Comparison of ENCODE assay signal across 8 cellular contexts in the genomic region with DNA sequence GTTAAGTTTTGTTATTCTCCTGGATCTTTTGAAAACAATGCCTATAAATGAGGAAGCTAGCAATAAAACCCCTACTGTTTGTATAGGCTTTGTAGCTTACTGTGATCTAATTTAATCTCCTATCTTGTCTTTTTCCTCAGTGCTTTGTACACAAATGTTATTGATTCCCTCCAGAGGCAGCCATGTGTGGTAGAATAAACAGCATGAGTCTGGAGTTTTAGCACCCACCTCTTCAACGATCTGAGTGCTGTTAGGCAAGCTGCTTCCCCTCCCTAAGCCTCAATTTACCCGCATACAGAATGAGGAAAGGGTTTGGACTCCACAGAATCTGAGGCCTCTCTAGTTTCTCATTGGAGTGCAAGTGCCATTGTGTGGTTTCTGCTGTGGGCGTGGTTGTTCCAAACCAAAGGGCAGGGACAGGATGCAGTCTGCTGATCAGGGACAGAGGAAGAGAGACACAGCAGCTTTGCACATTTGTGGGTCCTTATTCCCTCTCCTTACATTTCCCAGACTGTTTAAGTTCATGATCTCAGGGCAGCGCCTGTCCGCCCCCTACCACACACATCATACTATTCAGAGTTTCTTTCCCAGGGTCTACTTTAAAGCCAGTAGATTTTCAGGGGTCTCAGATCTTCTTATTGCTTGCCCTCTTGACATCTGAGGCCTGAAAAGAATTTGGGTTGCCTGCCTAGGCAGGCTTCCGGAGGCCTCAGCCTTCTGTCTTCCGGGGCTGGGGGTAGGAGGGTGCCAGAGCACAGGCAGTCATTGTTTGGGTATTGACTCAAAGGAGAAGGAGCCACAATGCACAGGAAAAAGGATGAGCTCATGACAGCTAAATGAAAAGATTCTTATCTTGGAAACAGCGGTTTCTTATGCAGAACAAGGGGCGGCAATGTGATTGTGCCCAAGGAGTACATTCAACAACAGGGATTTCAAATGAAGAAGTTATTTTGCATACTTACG.
DNase-seq lines count a peak whose midpoint lies in the region; ATAC-seq and TF ChIP-seq lines count a peak whose summit lies in the region.

No MANE protein-coding gene starts in this region.

- H3K27ac Mint-ChIP-seq in natural killer cell treated with Interleukin-12 subunit alpha and Interleukin-12 subunit beta and Interleukin-15 and Interleukin-18, amount 100 ng/mL, for 72 hours = peak overlapping the region; percentile 90 to 97
- H3K27ac Mint-ChIP-seq in MCF 10A (ENCODE audit: low read depth, unreplicated experiment) = no peak overlapping the region

- H3K27ac ChIP-seq in HL-60 (replicated peaks) (peak overlapping the region; percentile 80), brain microvascular endothelial cell (peak overlapping the region; percentile 29)

- in situ Hi-C loops in brain microvascular endothelial cell (cut with HindIII; ENCODE audit: low pct_ligation_motif_present, low sequenced_read_pairs) = no loop called here

- no peak for TF ChIP-seq CTCF in HL-60 (IDR thresholded peaks at IDR 0.05; ENCODE audit: insufficient read depth, low read length)
- TF ChIP-seq CTCF in brain microvascular endothelial cell (IDR thresholded peaks at IDR 0.05; ENCODE audit: low read depth, low read length, missing control alignments) = no peak
- no peak for TF ChIP-seq CTCF in MCF 10A (IDR thresholded peaks at IDR 0.05; ENCODE audit: unreplicated experiment)

- DNase-seq in DMS53 treated with DMSO at 0.1 percent for 48 hours (lab: John Stamatoyannopoulos, UW; ENCODE audit: unreplicated experiment) (peak; percentile 34), HL-60 (ENCODE audit: low read depth in 1 of 2, low spot score in 1 of 2) (peak; percentile 39 to 82), T1000 (lab: John Stamatoyannopoulos, UW) (peak; percentile 0), brain microvascular endothelial cell (peak; percentile 53), MCF 10A (ENCODE audit: unreplicated experiment) (no peak), NCI-H446 treated with DMSO at 0.1 percent for 48 hours (lab: John Stamatoyannopoulos, UW) (no peak)
- DNase-seq in natural killer cell treated with Interleukin-12 subunit alpha and Interleukin-12 subunit beta and Interleukin-15 and Interleukin-18, amount 100 ng/mL, for 72 hours (ENCODE audit: low spot score) = peak; percentile 74

- H3K27me3 Mint-ChIP-seq in natural killer cell treated with Interleukin-12 subunit alpha and Interleukin-12 subunit beta and Interleukin-15 and Interleukin-18, amount 100 ng/mL, for 72 hours = peaks cover 0 to 5% of the 10 kb centered on the region in 2 donors
- H3K27me3 Mint-ChIP-seq in MCF 10A (ENCODE audit: insufficient read depth, unreplicated experiment) = no peaks in the 10 kb centered on the region

- peaks cover 4% of the 10 kb centered on the region for H3K36me3 Mint-ChIP-seq in natural killer cell treated with Interleukin-12 subunit alpha and Interleukin-12 subunit beta and Interleukin-15 and Interleukin-18, amount 100 ng/mL, for 72 hours
- H3K36me3 Mint-ChIP-seq in MCF 10A (ENCODE audit: insufficient read depth, unreplicated experiment) = no peaks in the 10 kb centered on the region

- peak overlapping the region; percentile 94 for H3K4me3 Mint-ChIP-seq in natural killer cell treated with Interleukin-12 subunit alpha and Interleukin-12 subunit beta and Interleukin-15 and Interleukin-18, amount 100 ng/mL, for 72 hours
- H3K4me3 Mint-ChIP-seq in MCF 10A (ENCODE audit: unreplicated experiment) = no peak overlapping the region

- intact Hi-C loops in MCF 10A (cut with micrococcal nuclease) = no loop called here

- no TSS peak for BruUV-seq in MCF 10A (replicated peaks; lab: Mats Ljungman, UMichigan)

- H3K27me3 ChIP-seq in HL-60 (ENCODE audit: insufficient read depth, poor library complexity, severe bottlenecking) = no peaks in the 10 kb centered on the region
- H3K27me3 ChIP-seq in brain microvascular endothelial cell (replicated peaks) = no peaks in the 10 kb centered on the region

- ATAC-seq in GM21381 (IDR thresholded peaks at IDR 0.05; ENCODE audit: unreplicated experiment) = peak; percentile 80
- ATAC-seq in natural killer cell treated with Interleukin-12 subunit alpha and Interleukin-12 subunit beta and Interleukin-15 and Interleukin-18, amount 100 ng/mL, for 72 hours = peak; percentile 83 to 89

- CTCF ChIA-PET in MCF 10A (lab: Yijun Ruan, JAX) = interaction anchor here (0.6 to 1.5 kb wide), 2 partner anchors 8 to 1781 kb away, joined by 3 read pairs; no protein-coding TSS in a partner anchor

- H3K36me3 ChIP-seq in brain microvascular endothelial cell (replicated peaks) = no peaks in the 10 kb centered on the region

- peaks cover 61 to 82% of the 10 kb centered on the region in 2 donors for H3K4me1 Mint-ChIP-seq in natural killer cell treated with Interleukin-12 subunit alpha and Interleukin-12 subunit beta and Interleukin-15 and Interleukin-18, amount 100 ng/mL, for 72 hours (ENCODE audit: low read depth in 2 of 2)
- H3K4me1 Mint-ChIP-seq in MCF 10A (ENCODE audit: insufficient read depth, unreplicated experiment) = peaks cover 8% of the 10 kb centered on the region

- no peaks in the 10 kb centered on the region for H3K9me3 Mint-ChIP-seq in natural killer cell treated with Interleukin-12 subunit alpha and Interleukin-12 subunit beta and Interleukin-15 and Interleukin-18, amount 100 ng/mL, for 72 hours
- H3K9me3 Mint-ChIP-seq in MCF 10A (ENCODE audit: unreplicated experiment) = peaks cover 18% of the 10 kb centered on the region

- H3K4me3 ChIP-seq in HL-60 (replicated peaks; ENCODE audit: insufficient read depth, low read length) = no peak overlapping the region
- H3K4me3 ChIP-seq in brain microvascular endothelial cell (ENCODE audit: low read depth, low read length) = no peak overlapping the region

- POLR2A ChIA-PET in MCF 10A (lab: Yijun Ruan, JAX) = no interaction called here

Comparison
In these comparisons a context has a peak if more than half of its experiments do, and no peak if none do; other contexts are left out.
1. DNase-seq: peak in DMS53 treated with DMSO at 0.1 percent for 48 hours (single experiment), HL-60 (2 of 2), T1000 (single experiment), brain microvascular endothelial cell (single experiment) and natural killer cell treated with Interleukin-12 subunit alpha and Interleukin-12 subunit beta and Interleukin-15 and Interleukin-18, amount 100 ng/mL, for 72 hours (single experiment); none in MCF 10A (single experiment) and NCI-H446 treated with DMSO at 0.1 percent for 48 hours (single experiment).